16 cellular contexts compared by ENCODE assay signal in genomic region chr13:28258401-28258800, GRCh38.
"Had no signal": no experiment of that assay in that cellular context is flagged by ENCODE, and none has a peak within 500 bp of the region (broad histone marks: within the 10 kb centered on the region; RNA-seq: fewer than 3 reads in every experiment).

No MANE protein-coding gene starts in this region.

- H3K4me1 Mint-ChIP-seq: activated naive CD4-positive, alpha-beta T cell treated with anti-CD3 and anti-CD28 coated beads, Interleukin-2, amount 10 ng/mL, durations not matched to agents 7 days and 5 days had no signal

- H3K4me3 Mint-ChIP-seq: activated naive CD4-positive, alpha-beta T cell treated with anti-CD3 and anti-CD28 coated beads, Interleukin-2, amount 10 ng/mL, durations not matched to agents 7 days and 5 days; naive thymus-derived CD4-positive, alpha-beta T cell; T-helper 2 cell treated with Interferon-gamma antibody and Interleukin-4, amounts not matched to agents 5 μg/mL and 100 μg/mL, for 36 hours had no signal

- H3K4me1 ChIP-seq: adrenal gland, suprapubic skin had no signal

- H3K9me3 ChIP-seq: adrenal gland, suprapubic skin, upper lobe of left lung had no signal

- H3K27ac Mint-ChIP-seq: activated naive CD4-positive, alpha-beta T cell treated with anti-CD3 and anti-CD28 coated beads, Interleukin-2, amount 10 ng/mL, durations not matched to agents 7 days and 5 days; activated T-helper 2 cell treated with anti-CD3 and anti-CD28 coated beads, Interferon-gamma antibody, Interleukin-2, Interleukin-4, amounts not matched to agents 10 μg/mL and 5 μg/mL and 100 μg/mL, durations not matched to agents 14 hours and 24 hours and 36 hours; T-helper 2 cell treated with Interferon-gamma antibody and Interleukin-4, amounts not matched to agents 5 μg/mL and 100 μg/mL, for 36 hours had no signal

- H3K27me3 ChIP-seq: adrenal gland, suprapubic skin, upper lobe of left lung had no signal

- ATAC-seq: esophagus mucosa; naive thymus-derived CD4-positive, alpha-beta T cell; stimulated activated naive CD8-positive, alpha-beta T cell treated with anti-CD3 and anti-CD28 coated beads, Interleukin-15, Interleukin-2, amounts not matched to agents 100 U/mL and 50 U/mL, for 24 hours had no signal

- H3K9me3 Mint-ChIP-seq: activated naive CD4-positive, alpha-beta T cell treated with anti-CD3 and anti-CD28 coated beads, Interleukin-2, amount 10 ng/mL, durations not matched to agents 7 days and 5 days; activated T-helper 2 cell treated with anti-CD3 and anti-CD28 coated beads, Interferon-gamma antibody, Interleukin-2, Interleukin-4, amounts not matched to agents 10 μg/mL and 5 μg/mL and 100 μg/mL, durations not matched to agents 14 hours and 24 hours and 36 hours had no signal

- DNase-seq: activated CD4-positive, alpha-beta T cell treated with anti-CD3 and anti-CD28 coated beads for 4 hours; activated CD8-positive, alpha-beta memory T cell treated with anti-CD3 and anti-CD28 coated beads for 24 hours; activated naive CD4-positive, alpha-beta T cell treated with anti-CD3 and anti-CD28 coated beads, Interleukin-2, amount 10 ng/mL, durations not matched to agents 7 days and 5 days; adrenal gland; central memory CD4-positive, alpha-beta T cell; mammary epithelial cell; naive thymus-derived CD4-positive, alpha-beta T cell; occipital lobe; stimulated activated CD4-positive, alpha-beta T cell treated with anti-CD3 and anti-CD28 coated beads, Interleukin-12 subunit alpha, Interleukin-12 subunit beta, amount 100 ng/mL, for 4 hours; stimulated activated naive CD8-positive, alpha-beta T cell treated with anti-CD3 and anti-CD28 coated beads, Interleukin-15, Interleukin-2, amounts not matched to agents 100 U/mL and 50 U/mL, for 24 hours; upper lobe of left lung; WERI-Rb-1 had no signal

- H3K27me3 Mint-ChIP-seq: activated naive CD4-positive, alpha-beta T cell treated with anti-CD3 and anti-CD28 coated beads, Interleukin-2, amount 10 ng/mL, durations not matched to agents 7 days and 5 days; naive thymus-derived CD4-positive, alpha-beta T cell had no signal

- H3K27ac ChIP-seq: adrenal gland, suprapubic skin, upper lobe of left lung, WERI-Rb-1 had no signal

- H3K4me3 ChIP-seq: adrenal gland, suprapubic skin, upper lobe of left lung had no signal
